ENCODE assay signal across 8 cellular contexts in the genomic region with DNA sequence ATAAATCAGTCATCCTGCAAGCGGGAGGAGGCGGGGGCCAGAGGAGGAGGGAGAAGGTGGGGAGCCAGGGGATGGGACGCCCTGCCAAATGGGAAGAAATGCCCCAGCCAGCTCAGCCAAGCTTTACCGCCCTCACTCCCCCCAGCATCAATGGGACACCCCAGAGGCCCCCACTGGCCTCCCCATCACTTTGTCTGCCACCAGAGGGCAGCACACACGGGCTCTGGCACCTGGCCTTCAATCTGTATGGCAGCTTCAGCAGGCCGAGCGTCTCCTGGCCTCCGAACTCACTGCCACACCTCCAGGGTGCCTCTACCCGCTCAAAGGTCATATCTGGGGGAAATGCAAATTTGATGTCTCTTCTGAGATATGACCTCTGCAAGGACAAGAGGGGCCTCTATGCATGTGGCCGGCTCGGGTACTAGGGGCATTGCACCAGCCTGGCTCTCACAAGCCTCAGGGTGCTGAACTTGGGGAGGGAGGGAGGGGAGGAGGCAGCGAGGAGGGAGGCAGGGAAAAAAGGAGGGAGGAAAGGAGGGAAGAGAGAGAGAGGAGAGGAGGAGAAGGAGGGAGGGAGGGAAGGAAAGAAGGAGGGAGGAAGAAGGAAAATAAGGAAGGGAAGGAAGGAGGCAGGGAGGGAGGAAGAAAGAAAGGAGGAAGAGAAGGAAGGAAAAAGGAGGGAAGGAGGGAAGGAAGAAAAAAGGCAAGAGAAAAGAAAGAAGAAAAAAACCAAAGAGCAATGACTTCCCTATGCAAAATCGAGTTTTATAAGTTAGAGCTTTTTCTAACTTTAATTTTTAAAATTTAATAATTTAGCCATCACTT. TPM values are rescaled to one million over a fixed set of nuclear protein-coding genes. Genes with fewer than 3 reads are reported as not detected.
DNase-seq lines count a peak whose midpoint lies in the region; ATAC-seq and TF ChIP-seq lines count a peak whose summit lies in the region.

No MANE protein-coding gene starts in this region.

- peaks cover 75% of the 10 kb centered on the region for H3K27me3 Mint-ChIP-seq in activated naive CD8-positive, alpha-beta T cell treated with anti-CD3 and anti-CD28 coated beads for 36 hours

- TF ChIP-seq CTCF in heart right ventricle (IDR thresholded peaks at IDR 0.05): peak; percentile 31 to 74 (median 67)
- peak in 3 of 4 experiments; percentile 18 to 55 (median 41) for TF ChIP-seq CTCF in sigmoid colon (IDR thresholded peaks at IDR 0.05)

- 16 to 17% methylated on average over 13 of the region's 13 CpGs for WGBS in heart right ventricle, 2 donors
- WGBS in sigmoid colon, 2 donors: 5 to 11% methylated on average over 13 of the region's 13 CpGs

- DNase-seq in NCI-H2227 (lab: John Stamatoyannopoulos, UW; ENCODE audit: unreplicated experiment) (peak; percentile 52), NCI-H2227 treated with DMSO at 0.1 percent for 48 hours (lab: John Stamatoyannopoulos, UW) (no peak), HT1080 (ENCODE audit: low read depth) (peak; percentile 39), SKM-1 (lab: John Stamatoyannopoulos, UW; ENCODE audit: unreplicated experiment) (peak; percentile 37), heart right ventricle (peak; percentile 26 to 60), sigmoid colon (no peak)
- peak; percentile 72 for DNase-seq in activated naive CD8-positive, alpha-beta T cell treated with anti-CD3 and anti-CD28 coated beads for 36 hours

- no peak for TF ChIP-seq EP300 in sigmoid colon (IDR thresholded peaks at IDR 0.05)

- H3K9me3 Mint-ChIP-seq in activated naive CD8-positive, alpha-beta T cell treated with anti-CD3 and anti-CD28 coated beads for 36 hours: no peaks in the 10 kb centered on the region

- ATAC-seq in heart right ventricle (peak; percentile 48 to 83 (median 70)), HG03135 (IDR thresholded peaks at IDR 0.05; ENCODE audit: unreplicated experiment) (no peak)

- no peak for TF ChIP-seq POLR2A in sigmoid colon (IDR thresholded peaks at IDR 0.05)

- intact Hi-C loops in heart right ventricle (cut with DNase I): loop anchor here in 2 of 10 donors (10.0 kb wide), 2 partner anchors 173 to 563 kb away; a partner anchor contains a TSS
- intact Hi-C loops in sigmoid colon (cut with DNase I): no loop called here

- H3K4me3 Mint-ChIP-seq in activated naive CD8-positive, alpha-beta T cell treated with anti-CD3 and anti-CD28 coated beads for 36 hours: no peak overlapping the region

- H3K36me3 ChIP-seq in heart right ventricle: no peaks in the 10 kb centered on the region
- no peaks in the 10 kb centered on the region for H3K36me3 ChIP-seq in sigmoid colon

- H3K4me1 Mint-ChIP-seq in activated naive CD8-positive, alpha-beta T cell treated with anti-CD3 and anti-CD28 coated beads for 36 hours: peaks cover 9% of the 10 kb centered on the region

- H3K27ac ChIP-seq in heart right ventricle: no peak overlapping the region
- H3K27ac ChIP-seq in sigmoid colon: no peak overlapping the region

- H3K4me1 ChIP-seq in heart right ventricle (peaks cover 0 to 6% (median under 1%) of the 10 kb centered on the region in 9 donors), sigmoid colon (peaks cover 0 to 1% (median 0%) of the 10 kb centered on the region in 4 donors)

- H3K27me3 ChIP-seq in heart right ventricle: peaks cover 3 to 79% (median 62%) of the 10 kb centered on the region in 7 donors
- H3K27me3 ChIP-seq in sigmoid colon: peaks cover 0 to 78% (median 42%) of the 10 kb centered on the region in 3 donors

- H3K4me3 ChIP-seq in heart right ventricle (no peak overlapping the region), sigmoid colon (no peak overlapping the region)

- no peaks in the 10 kb centered on the region for H3K36me3 Mint-ChIP-seq in activated naive CD8-positive, alpha-beta T cell treated with anti-CD3 and anti-CD28 coated beads for 36 hours

- H3K27ac Mint-ChIP-seq in activated naive CD8-positive, alpha-beta T cell treated with anti-CD3 and anti-CD28 coated beads for 36 hours: no peak overlapping the region

- H3K9me3 ChIP-seq in heart right ventricle (no peaks in the 10 kb centered on the region), sigmoid colon (no peaks in the 10 kb centered on the region)

RNA-seq across cellular contexts. Expression of a gene that starts 0.7 kb away (rescaled TPM):
- not detected in 2 replicates for total RNA-seq in HT1080 (2014; rRNA removed; shearing (Covaris generic))
- polyA plus RNA-seq in HT1080 (2015; cell fraction: cytosol; rRNA removed): 0.02 TPM in 1 of 2 replicates, not detected in the other
- not detected in 2 replicates for polyA plus RNA-seq in HT1080 (2015; cell fraction: nucleus; rRNA removed)
- not detected for total RNA-seq in activated naive CD8-positive, alpha-beta T cell treated with anti-CD3 and anti-CD28 coated beads for 36 hours
- total RNA-seq in heart right ventricle: under 1 TPM in 7 of 10 donors, not detected in 3; 0.11 to 0.49 (median 0.33) TPM
- polyA plus RNA-seq in heart right ventricle: under 1 TPM in 1 of 2 donors, not detected in 1; 0.06 TPM
- under 1 TPM in 1 of 4 donors, not detected in 3; 0.28 TPM for total RNA-seq in sigmoid colon
- polyA plus RNA-seq in sigmoid colon: under 1 TPM in 2 of 3 donors, not detected in 1; 0.87 to 0.92 TPM

RNA-seq across cellular contexts. Expression of a gene that starts 33.4 kb away (rescaled TPM):
- 16.6 and 18.3 TPM in 2 replicates for total RNA-seq in HT1080 (2014; rRNA removed; shearing (Covaris generic))
- 12.1 and 15.3 TPM in 2 replicates for polyA plus RNA-seq in HT1080 (2015; cell fraction: cytosol; rRNA removed)
- polyA plus RNA-seq in HT1080 (2015; cell fraction: nucleus; rRNA removed): 54.3 and 55.2 TPM in 2 replicates
- 10 to 100 TPM; 23.6 to 28.5 TPM for total RNA-seq in activated naive CD8-positive, alpha-beta T cell treated with anti-CD3 and anti-CD28 coated beads for 36 hours
- 10 to 100 TPM; 40.2 to 72.9 (median 55.5) TPM for total RNA-seq in heart right ventricle
- 10 to 100 TPM in 1 of 2 donors, 1 to 10 TPM in 1; 7.7 to 22.8 TPM for polyA plus RNA-seq in heart right ventricle
- total RNA-seq in sigmoid colon: 10 to 100 TPM; 35.3 to 55.9 (median 36.4) TPM
- 10 to 100 TPM in 1 of 3 donors, 1 to 10 TPM in 2; 4.2 to 15.8 (median 4.8) TPM for polyA plus RNA-seq in sigmoid colon

RNA-seq across cellular contexts. Expression of a gene that starts 53.0 kb away (rescaled TPM):
- total RNA-seq in HT1080 (2014; rRNA removed; shearing (Covaris generic)): 90.7 and 91.3 TPM in 2 replicates
- 46.1 and 47.4 TPM in 2 replicates for polyA plus RNA-seq in HT1080 (2015; cell fraction: cytosol; rRNA removed)
- 111 and 112 TPM in 2 replicates for polyA plus RNA-seq in HT1080 (2015; cell fraction: nucleus; rRNA removed)
- total RNA-seq in activated naive CD8-positive, alpha-beta T cell treated with anti-CD3 and anti-CD28 coated beads for 36 hours: 10 to 100 TPM; 85.4 to 90.2 TPM
- total RNA-seq in heart right ventricle (10 to 100 TPM; 29.4 to 44.4 (median 35.2) TPM), sigmoid colon (10 to 100 TPM; 42.0 to 49.6 (median 47.2) TPM)
- polyA plus RNA-seq in heart right ventricle (10 to 100 TPM; 41.5 to 79.1 TPM), sigmoid colon (10 to 100 TPM; 25.8 to 52.7 (median 28.7) TPM)

Comparison
In these comparisons a context has a peak if more than half of its experiments do, and no peak if none do; other contexts are left out.
1. DNase-seq: peak in NCI-H2227 (single experiment), HT1080 (single experiment), SKM-1 (single experiment), activated naive CD8-positive, alpha-beta T cell treated with anti-CD3 and anti-CD28 coated beads for 36 hours (single experiment) and heart right ventricle (2 of 2); none in NCI-H2227 treated with DMSO at 0.1 percent for 48 hours (single experiment) and sigmoid colon (single experiment).